Comparison of ENCODE assay signal across 8 cellular contexts in the genomic region with DNA sequence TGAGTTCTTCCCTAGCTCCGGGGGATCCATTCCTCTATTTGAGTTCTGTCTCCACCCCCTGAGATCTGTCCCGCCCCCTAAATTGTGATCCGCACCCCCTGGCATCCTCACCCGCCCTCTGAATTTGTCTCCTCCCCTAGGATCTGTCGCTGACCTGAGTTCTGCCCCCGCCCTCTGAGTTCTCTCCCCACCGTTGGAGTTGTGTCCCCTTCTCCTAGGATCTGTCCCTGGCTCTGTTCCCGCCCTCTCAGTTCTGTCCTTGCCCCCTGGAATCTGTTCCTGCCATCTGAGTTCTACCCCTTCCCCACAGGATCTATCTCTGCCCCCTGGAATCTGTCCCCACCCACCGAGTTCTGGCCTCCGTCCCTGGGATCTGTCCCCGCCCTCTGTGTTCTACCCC. TPM values are rescaled to one million over a fixed set of nuclear protein-coding genes. Genes with fewer than 3 reads are reported as not detected.
DNase-seq lines count a peak whose midpoint lies in the region; ATAC-seq and TF ChIP-seq lines count a peak whose summit lies in the region.
"Had no signal": no experiment of that assay in that cellular context is flagged by ENCODE, and none has a peak within 500 bp of the region (broad histone marks: within the 10 kb centered on the region; RNA-seq: fewer than 3 reads in every experiment).

No MANE protein-coding gene starts in this region.

- TF ChIP-seq CTCF in GM12865 (IDR thresholded peaks at IDR 0.05; ENCODE audit: insufficient read depth, low read depth, low read length, missing control alignments) (no peak), OCI-LY7 (conservative IDR thresholded peaks at IDR 0.05; ENCODE audit: low read length) (no peak), esophagus squamous epithelium (IDR thresholded peaks at IDR 0.05) (no peak)

- no peak for DNase-seq in GM12865 (ENCODE audit: low read depth)
- no peak for DNase-seq in OCI-LY7 (ENCODE audit: low spot score)
- no peak for DNase-seq in esophagus squamous epithelium (lab: John Stamatoyannopoulos, UW)
- no peak for DNase-seq in NK-92 (lab: John Stamatoyannopoulos, UW; ENCODE audit: unreplicated experiment)
- DNase-seq in activated CD4-positive, CD25-positive, alpha-beta regulatory T cell (lab: John Stamatoyannopoulos, UW) = no peak

- no peaks in the 10 kb centered on the region for H3K9me3 ChIP-seq in OCI-LY7 (ENCODE audit: low read length)
- H3K9me3 ChIP-seq in esophagus squamous epithelium = no peaks in the 10 kb centered on the region

- no TSS peak for BruUV-seq in OCI-LY7 (replicated peaks; lab: Mats Ljungman, UMichigan)

- peak overlapping the region; percentile 57 for H3K4me3 ChIP-seq in GM12865 (ENCODE audit: low read depth, low read length)
- H3K4me3 ChIP-seq in OCI-LY7 (ENCODE audit: low read depth, low read length, poor library complexity, severe bottlenecking) = peak overlapping the region; percentile 71
- H3K4me3 ChIP-seq in esophagus squamous epithelium = peak overlapping the region; percentile 70 to 88 (median 80)
- peak overlapping the region; percentile 51 to 75 (median 63) for H3K4me3 ChIP-seq in skin epidermis

- 5 to 10% methylated on average over 10 to 11 of the region's 11 CpGs for WGBS in esophagus squamous epithelium, 2 donors

- H3K4me1 ChIP-seq in OCI-LY7 (ENCODE audit: insufficient read depth, low read length, poor library complexity, severe bottlenecking) (no peaks in the 10 kb centered on the region), esophagus squamous epithelium (peaks cover 7 to 42% (median 18%) of the 10 kb centered on the region in 3 donors)

- no peaks in the 10 kb centered on the region for H3K79me2 ChIP-seq in OCI-LY7 (ENCODE audit: insufficient read depth, low read depth, low read length)

- H3K27ac ChIP-seq in OCI-LY7 (ENCODE audit: low read depth, low read length, poor library complexity, severe bottlenecking) = no peak overlapping the region
- H3K27ac ChIP-seq in esophagus squamous epithelium = peak overlapping the region; percentile 85 to 93 (median 91)
- H3K27ac ChIP-seq in skin epidermis = peak overlapping the region in 9 of 21 experiments; percentile 10 to 83 (median 48)

- H3K4me2 ChIP-seq in OCI-LY7 (ENCODE audit: low read length) = peak overlapping the region; percentile 91

- no peaks in the 10 kb centered on the region for H3K9me2 ChIP-seq in OCI-LY7 (ENCODE audit: insufficient read depth, low read length)

- CTCF ChIA-PET in OCI-LY7 (lab: Charles Lee; ENCODE audit: unreplicated experiment) = interaction anchor here (0.8 kb wide), 1 partner anchor 51 kb away, joined by 4 read pairs; no protein-coding TSS in a partner anchor

- H3K36me3 ChIP-seq in OCI-LY7 (ENCODE audit: insufficient read depth, low read length) (peaks cover 12% of the 10 kb centered on the region; the same call in 1 of the 2 replicates), esophagus squamous epithelium (peaks cover 0 to 16% (median 5%) of the 10 kb centered on the region in 3 donors)

- no peak for ATAC-seq in GM19467 (IDR thresholded peaks at IDR 0.05; ENCODE audit: unreplicated experiment)

- H2AFZ ChIP-seq in OCI-LY7 (ENCODE audit: low read length) = no peak overlapping the region

- intact Hi-C loops in OCI-LY7 (cut with micrococcal nuclease; ENCODE audit: unreplicated experiment) = loop anchor here (2.0 to 10.0 kb wide), 2 partner anchors 108 to 216 kb away; partner anchors contain the start of gene CD37
- intact Hi-C loops in esophagus squamous epithelium (cut with DNase I) = loop anchor here (2.0 kb wide), 1 partner anchor 50 kb away; no protein-coding TSS in a partner anchor

- POLR2A ChIA-PET in OCI-LY7 (lab: Charles Lee) = no interaction called here

- no peaks in the 10 kb centered on the region for H4K20me1 ChIP-seq in OCI-LY7 (ENCODE audit: insufficient read depth, low read length)

- peaks cover 3 to 57% (median 13%) of the 10 kb centered on the region in 4 donors for H3K27me3 ChIP-seq in esophagus squamous epithelium

- no peak for TF ChIP-seq POLR2A in esophagus squamous epithelium (IDR thresholded peaks at IDR 0.05)

RNA-seq across cellular contexts. Expression of gene SLC17A7, which starts 1.0 kb away (rescaled TPM):
- 0.13 and 1.3 TPM in 2 replicates for total RNA-seq in OCI-LY7 (2014; rRNA removed; shearing (Covaris generic))
- total RNA-seq in OCI-LY7 (2022) (1.3 and 1.5 TPM in 2 replicates), esophagus squamous epithelium (1 to 10 TPM in 1 of 4 donors, under 1 TPM in 3; 0.13 to 1.5 (median 0.40) TPM)

RNA-seq across cellular contexts. Expression of gene PIH1D1, which starts 9.3 kb away (rescaled TPM):
- 114 and 117 TPM in 2 replicates for total RNA-seq in OCI-LY7 (2014; rRNA removed; shearing (Covaris generic))
- 93.2 and 95.5 TPM in 2 replicates for total RNA-seq in OCI-LY7 (2022)
- 10 to 100 TPM; 54.4 to 91.2 (median 67.2) TPM for total RNA-seq in esophagus squamous epithelium

RNA-seq across cellular contexts. Expression of gene ALDH16A1, which starts 10.7 kb away (rescaled TPM):
- 39.5 and 55.4 TPM in 2 replicates for total RNA-seq in OCI-LY7 (2014; rRNA removed; shearing (Covaris generic))
- total RNA-seq in OCI-LY7 (2022) (26.0 and 30.6 TPM in 2 replicates), esophagus squamous epithelium (10 to 100 TPM; 35.9 to 56.5 (median 39.0) TPM)

RNA-seq across cellular contexts. Expression of gene GFY, which starts 17.2 kb away (rescaled TPM):
- not detected in 2 replicates for total RNA-seq in OCI-LY7 (2014; rRNA removed; shearing (Covaris generic))
- total RNA-seq in OCI-LY7 (2022) (not detected in 2 replicates), esophagus squamous epithelium (not detected)
- total RNA-seq: T-helper 2 cell treated with Interferon-gamma antibody and Interleukin-4, amounts not matched to agents 100 ng/mL and 5 ng/mL, for 36 hours had no signal

RNA-seq across cellular contexts. Expression of gene PTH2, which starts 19.1 kb away (rescaled TPM):
- 0.66 TPM in 1 of 2 replicates, not detected in the other for total RNA-seq in OCI-LY7 (2014; rRNA removed; shearing (Covaris generic))
- total RNA-seq in OCI-LY7 (2022) = 1.7 TPM in 1 of 2 replicates, not detected in the other
- not detected for total RNA-seq in esophagus squamous epithelium
- total RNA-seq: T-helper 2 cell treated with Interferon-gamma antibody and Interleukin-4, amounts not matched to agents 100 ng/mL and 5 ng/mL, for 36 hours had no signal
